ENCODE assay signal across 8 cellular contexts in genomic region chr3:32106132-32106928, GRCh38. TPM values are rescaled to one million over a fixed set of nuclear protein-coding genes. Genes with fewer than 3 reads are reported as not detected.
DNase-seq lines count a peak whose midpoint lies in the region; ATAC-seq and TF ChIP-seq lines count a peak whose summit lies in the region.

GPD1L (plus strand) TSS chr3:32106620; CDS start chr3:32106712, 92 bp downstream.

- H3K27me3 Mint-ChIP-seq in activated CD4-positive, alpha-beta memory T cell treated with anti-CD3 and anti-CD28 coated beads, Interleukin-2, amount 10 ng/mL, durations not matched to agents 7 days and 5 days: no peaks in the 10 kb centered on the region

- peak within 1 kb of the TSS in 57 of 59 donors; percentile 3 to 92 (median 79) for H3K27ac ChIP-seq in dorsolateral prefrontal cortex

- POLR2A ChIA-PET in activated CD4-positive, alpha-beta memory T cell treated with anti-CD3 and anti-CD28 coated beads, Interleukin-2, amount 10 ng/mL, durations not matched to agents 7 days and 5 days (lab: Charles Lee): interaction anchor here (0.6 to 1.4 kb wide), 6 partner anchors 8 to 573 kb away, joined by 3 to 9 read pairs (median 4); partner anchors contain the start of gene STT3B

- peak within 1 kb of the TSS; percentile 84 for H3K4me3 Mint-ChIP-seq in activated CD4-positive, alpha-beta memory T cell treated with anti-CD3 and anti-CD28 coated beads, Interleukin-2, amount 10 ng/mL, durations not matched to agents 7 days and 5 days

- 4 to 6% methylated on average over 46 to 54 of the region's 78 CpGs for WGBS in lower leg skin, 2 donors

- ATAC-seq in GM19452 (IDR thresholded peaks at IDR 0.05; ENCODE audit: unreplicated experiment) (peak; percentile 99), HG03575 (IDR thresholded peaks at IDR 0.05; ENCODE audit: extremely low read depth, insufficient number of reproducible peaks, low FRiP score, unreplicated experiment) (peak; percentile 95)

- H3K4me3 ChIP-seq in dorsolateral prefrontal cortex (peak within 1 kb of the TSS; percentile 60 to 96 (median 84)), lower leg skin (ENCODE audit: low read depth, poor library complexity, severe bottlenecking) (peak within 1 kb of the TSS; percentile 74)

- DNase-seq in CD1c-positive myeloid dendritic cell (ENCODE audit: extremely low spot score): peak; percentile 97
- peak; percentile 95 for DNase-seq in NCI-H82 (lab: John Stamatoyannopoulos, UW)
- peak; percentile 93 for DNase-seq in activated CD4-positive, alpha-beta memory T cell treated with anti-CD3 and anti-CD28 coated beads, Interleukin-2, amount 10 ng/mL, durations not matched to agents 7 days and 5 days
- DNase-seq in dorsolateral prefrontal cortex: peak; percentile 90 to 99 (median 95)
- peak; percentile 91 to 98 for DNase-seq in lower leg skin (ENCODE audit: low spot score in 2 of 2)
- DNase-seq in stimulated activated CD4-positive, alpha-beta T cell treated with anti-CD3 and anti-CD28 coated beads, Interleukin-4, amount 100 ng/mL, for 4 hours: peak; percentile 92 to 94

- TF ChIP-seq CTCF in dorsolateral prefrontal cortex (IDR thresholded peaks at IDR 0.05 in 54 of 56, conservative IDR thresholded peaks at IDR 0.05 in 2 of 56; ENCODE audit: low read depth in 1 of 56, partially characterized antibody in 56 of 56) (peak in 39 of 56 donors; percentile 4 to 59 (median 31)), lower leg skin (IDR thresholded peaks at IDR 0.05) (no peak)

- H3K4me1 Mint-ChIP-seq in activated CD4-positive, alpha-beta memory T cell treated with anti-CD3 and anti-CD28 coated beads, Interleukin-2, amount 10 ng/mL, durations not matched to agents 7 days and 5 days: peaks cover 35% of the 10 kb centered on the region

- H3K27ac Mint-ChIP-seq in activated CD4-positive, alpha-beta memory T cell treated with anti-CD3 and anti-CD28 coated beads, Interleukin-2, amount 10 ng/mL, durations not matched to agents 7 days and 5 days: peak within 1 kb of the TSS; percentile 74

- no peaks in the 10 kb centered on the region for H3K27me3 ChIP-seq in dorsolateral prefrontal cortex

- CTCF ChIA-PET in activated CD4-positive, alpha-beta memory T cell treated with anti-CD3 and anti-CD28 coated beads, Interleukin-2, amount 10 ng/mL, durations not matched to agents 7 days and 5 days (lab: Charles Lee): interaction anchor here (1.1 to 2.4 kb wide), 2 partner anchors 38 to 574 kb away, joined by 3 to 8 read pairs; partner anchors contain the start of gene STT3B

- H3K9me3 Mint-ChIP-seq in activated CD4-positive, alpha-beta memory T cell treated with anti-CD3 and anti-CD28 coated beads, Interleukin-2, amount 10 ng/mL, durations not matched to agents 7 days and 5 days: peaks cover 7% of the 10 kb centered on the region

- peaks cover 12% of the 10 kb centered on the region for H3K36me3 Mint-ChIP-seq in activated CD4-positive, alpha-beta memory T cell treated with anti-CD3 and anti-CD28 coated beads, Interleukin-2, amount 10 ng/mL, durations not matched to agents 7 days and 5 days (ENCODE audit: low read depth)

- intact Hi-C loops in dorsolateral prefrontal cortex (cut with DNase I): loop anchor here (5.0 kb wide), 2 partner anchors 36 to 574 kb away; partner anchors contain the start of gene STT3B (in 1 of the 2)
- intact Hi-C loops in lower leg skin (cut with DNase I; ENCODE audit: low total_unique reads): no loop called here

- no peak for TF ChIP-seq POLR2A in lower leg skin (IDR thresholded peaks at IDR 0.05)

RNA-seq across cellular contexts. Expression of gene GPD1L, which starts in this region (rescaled TPM):
- total RNA-seq in activated CD4-positive, alpha-beta memory T cell treated with anti-CD3 and anti-CD28 coated beads, Interleukin-2, amount 10 ng/mL, durations not matched to agents 7 days and 5 days: 10 to 100 TPM; 19.5 to 20.7 TPM
- 10 to 100 TPM; 32.5 to 90.3 (median 61.9) TPM for total RNA-seq in dorsolateral prefrontal cortex
- 10 to 100 TPM; 24.0 to 42.8 (median 27.1) TPM for total RNA-seq in lower leg skin

Comparison
In these comparisons a context has a peak if more than half of its experiments do, and no peak if none do; other contexts are left out.
1. Peak in every context shown above with its lines: DNase-seq, ATAC-seq, H3K4me3 ChIP-seq and H3K27ac ChIP-seq.
2. CTCF ChIP-seq: peak in dorsolateral prefrontal cortex (39 of 56); none in lower leg skin (0 of 3).